ENCODE assay signal across 1 cellular context in the genomic region with DNA sequence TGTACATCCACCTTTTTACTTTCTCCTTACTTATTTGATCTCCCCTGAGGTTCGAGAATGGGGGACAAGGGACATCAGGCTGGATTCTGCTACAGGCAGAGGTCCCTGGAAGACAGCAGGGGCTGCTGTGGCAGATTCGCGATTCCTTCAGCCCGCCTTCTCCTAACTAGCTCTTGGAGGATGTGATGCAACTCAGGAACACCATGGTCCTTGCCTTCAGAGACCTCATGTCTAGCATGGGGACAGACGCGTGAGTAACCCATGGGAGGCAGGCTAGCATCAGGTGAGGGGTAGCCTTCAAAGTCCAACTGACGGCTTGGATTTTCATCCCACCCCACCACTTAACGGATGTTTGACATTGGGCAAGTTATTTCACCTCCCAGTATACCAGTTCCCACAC.
A peak's percentile ranks its signal among the peaks of the same experiment; 100 is the strongest.
TF ChIP-seq lines count a peak whose summit lies in the region.

No MANE protein-coding gene starts in this region.

TF ChIP-seq in HepG2, 621 proteins besides CTCF, POLR2A, EP300 and RAD21:
- TF ChIP-seq DPF2 (CRISPR knock-in tag; IDR thresholded peaks at IDR 0.05; ENCODE audit: borderline replicate concordance, low read depth), result no peak
- peak; percentile 23; the same call in 1 of the 2 replicates for TF ChIP-seq SALL1 (CRISPR knock-in tag; IDR thresholded peaks at IDR 0.05)
- TF ChIP-seq, protein P1, sequence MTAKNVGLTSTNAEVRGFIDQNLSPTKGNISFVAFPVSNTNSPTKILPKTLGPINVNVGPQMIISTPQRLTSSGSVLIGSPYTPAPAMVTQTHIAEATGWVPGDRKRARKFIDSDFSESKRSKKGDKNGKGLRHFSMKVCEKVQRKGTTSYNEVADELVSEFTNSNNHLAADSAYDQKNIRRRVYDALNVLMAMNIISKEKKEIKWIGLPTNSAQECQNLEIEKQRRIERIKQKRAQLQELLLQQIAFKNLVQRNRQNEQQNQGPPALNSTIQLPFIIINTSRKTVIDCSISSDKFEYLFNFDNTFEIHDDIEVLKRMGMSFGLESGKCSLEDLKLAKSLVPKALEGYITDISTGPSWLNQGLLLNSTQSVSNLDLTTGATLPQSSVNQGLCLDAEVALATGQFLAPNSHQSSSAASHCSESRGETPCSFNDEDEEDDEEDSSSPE (CRISPR knock-in tag; IDR thresholded peaks at IDR 0.05), result no peak
- no peak for TF ChIP-seq ZC3H13 (CRISPR knock-in tag; IDR thresholded peaks at IDR 0.05)
- TF ChIP-seq ETV5 (CRISPR knock-in tag; IDR thresholded peaks at IDR 0.05; ENCODE audit: borderline replicate concordance), result 0 out of 2 replicates have a peak, but pooled peaks have one; percentile 16
- TF ChIP-seq, protein P2, sequence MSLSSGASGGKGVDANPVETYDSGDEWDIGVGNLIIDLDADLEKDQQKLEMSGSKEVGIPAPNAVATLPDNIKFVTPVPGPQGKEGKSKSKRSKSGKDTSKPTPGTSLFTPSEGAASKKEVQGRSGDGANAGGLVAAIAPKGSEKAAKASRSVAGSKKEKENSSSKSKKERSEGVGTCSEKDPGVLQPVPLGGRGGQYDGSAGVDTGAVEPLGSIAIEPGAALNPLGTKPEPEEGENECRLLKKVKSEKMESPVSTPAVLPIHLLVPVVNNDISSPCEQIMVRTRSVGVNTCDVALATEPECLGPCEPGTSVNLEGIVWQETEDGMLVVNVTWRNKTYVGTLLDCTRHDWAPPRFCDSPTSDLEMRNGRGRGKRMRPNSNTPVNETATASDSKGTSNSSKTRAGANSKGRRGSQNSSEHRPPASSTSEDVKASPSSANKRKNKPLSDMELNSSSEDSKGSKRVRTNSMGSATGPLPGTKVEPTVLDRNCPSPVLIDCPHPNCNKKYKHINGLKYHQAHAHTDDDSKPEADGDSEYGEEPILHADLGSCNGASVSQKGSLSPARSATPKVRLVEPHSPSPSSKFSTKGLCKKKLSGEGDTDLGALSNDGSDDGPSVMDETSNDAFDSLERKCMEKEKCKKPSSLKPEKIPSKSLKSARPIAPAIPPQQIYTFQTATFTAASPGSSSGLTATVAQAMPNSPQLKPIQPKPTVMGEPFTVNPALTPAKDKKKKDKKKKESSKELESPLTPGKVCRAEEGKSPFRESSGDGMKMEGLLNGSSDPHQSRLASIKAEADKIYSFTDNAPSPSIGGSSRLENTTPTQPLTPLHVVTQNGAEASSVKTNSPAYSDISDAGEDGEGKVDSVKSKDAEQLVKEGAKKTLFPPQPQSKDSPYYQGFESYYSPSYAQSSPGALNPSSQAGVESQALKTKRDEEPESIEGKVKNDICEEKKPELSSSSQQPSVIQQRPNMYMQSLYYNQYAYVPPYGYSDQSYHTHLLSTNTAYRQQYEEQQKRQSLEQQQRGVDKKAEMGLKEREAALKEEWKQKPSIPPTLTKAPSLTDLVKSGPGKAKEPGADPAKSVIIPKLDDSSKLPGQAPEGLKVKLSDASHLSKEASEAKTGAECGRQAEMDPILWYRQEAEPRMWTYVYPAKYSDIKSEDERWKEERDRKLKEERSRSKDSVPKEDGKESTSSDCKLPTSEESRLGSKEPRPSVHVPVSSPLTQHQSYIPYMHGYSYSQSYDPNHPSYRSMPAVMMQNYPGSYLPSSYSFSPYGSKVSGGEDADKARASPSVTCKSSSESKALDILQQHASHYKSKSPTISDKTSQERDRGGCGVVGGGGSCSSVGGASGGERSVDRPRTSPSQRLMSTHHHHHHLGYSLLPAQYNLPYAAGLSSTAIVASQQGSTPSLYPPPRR (CRISPR knock-in tag; IDR thresholded peaks at IDR 0.05; ENCODE audit: borderline replicate concordance), result no peak
- TF ChIP-seq, protein P3, sequence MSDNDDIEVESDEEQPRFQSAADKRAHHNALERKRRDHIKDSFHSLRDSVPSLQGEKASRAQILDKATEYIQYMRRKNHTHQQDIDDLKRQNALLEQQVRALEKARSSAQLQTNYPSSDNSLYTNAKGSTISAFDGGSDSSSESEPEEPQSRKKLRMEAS (IDR thresholded peaks at IDR 0.05), result peak; percentile 32; the same call in 1 of the 2 replicates
- TF ChIP-seq CEBPG (CRISPR knock-in tag; IDR thresholded peaks at IDR 0.05), result peak; percentile 54
- TF ChIP-seq, protein P4, sequence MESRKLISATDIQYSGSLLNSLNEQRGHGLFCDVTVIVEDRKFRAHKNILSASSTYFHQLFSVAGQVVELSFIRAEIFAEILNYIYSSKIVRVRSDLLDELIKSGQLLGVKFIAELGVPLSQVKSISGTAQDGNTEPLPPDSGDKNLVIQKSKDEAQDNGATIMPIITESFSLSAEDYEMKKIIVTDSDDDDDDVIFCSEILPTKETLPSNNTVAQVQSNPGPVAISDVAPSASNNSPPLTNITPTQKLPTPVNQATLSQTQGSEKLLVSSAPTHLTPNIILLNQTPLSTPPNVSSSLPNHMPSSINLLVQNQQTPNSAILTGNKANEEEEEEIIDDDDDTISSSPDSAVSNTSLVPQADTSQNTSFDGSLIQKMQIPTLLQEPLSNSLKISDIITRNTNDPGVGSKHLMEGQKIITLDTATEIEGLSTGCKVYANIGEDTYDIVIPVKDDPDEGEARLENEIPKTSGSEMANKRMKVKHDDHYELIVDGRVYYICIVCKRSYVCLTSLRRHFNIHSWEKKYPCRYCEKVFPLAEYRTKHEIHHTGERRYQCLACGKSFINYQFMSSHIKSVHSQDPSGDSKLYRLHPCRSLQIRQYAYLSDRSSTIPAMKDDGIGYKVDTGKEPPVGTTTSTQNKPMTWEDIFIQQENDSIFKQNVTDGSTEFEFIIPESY (CRISPR knock-in tag; IDR thresholded peaks at IDR 0.05), result peak; percentile 64; the same call in 1 of the 2 replicates
- peak; percentile 48; the same call in 1 of the 2 replicates for TF ChIP-seq CEBPB (IDR thresholded peaks at IDR 0.05; ENCODE audit: borderline replicate concordance, low read depth, low read length)
- no peak for TF ChIP-seq ZNF672 (CRISPR knock-in tag; IDR thresholded peaks at IDR 0.05)
- TF ChIP-seq TCF12 (IDR thresholded peaks at IDR 0.05), result no peak
- no peak for TF ChIP-seq TCF12 (CRISPR knock-in tag; IDR thresholded peaks at IDR 0.05)
- TF ChIP-seq ZMYM3 (CRISPR knock-in tag; IDR thresholded peaks at IDR 0.05), result no peak
TF ChIP-seq in HepG2: peak in this region for 6.
